1 cellular context compared by ENCODE assay signal in the genomic region with DNA sequence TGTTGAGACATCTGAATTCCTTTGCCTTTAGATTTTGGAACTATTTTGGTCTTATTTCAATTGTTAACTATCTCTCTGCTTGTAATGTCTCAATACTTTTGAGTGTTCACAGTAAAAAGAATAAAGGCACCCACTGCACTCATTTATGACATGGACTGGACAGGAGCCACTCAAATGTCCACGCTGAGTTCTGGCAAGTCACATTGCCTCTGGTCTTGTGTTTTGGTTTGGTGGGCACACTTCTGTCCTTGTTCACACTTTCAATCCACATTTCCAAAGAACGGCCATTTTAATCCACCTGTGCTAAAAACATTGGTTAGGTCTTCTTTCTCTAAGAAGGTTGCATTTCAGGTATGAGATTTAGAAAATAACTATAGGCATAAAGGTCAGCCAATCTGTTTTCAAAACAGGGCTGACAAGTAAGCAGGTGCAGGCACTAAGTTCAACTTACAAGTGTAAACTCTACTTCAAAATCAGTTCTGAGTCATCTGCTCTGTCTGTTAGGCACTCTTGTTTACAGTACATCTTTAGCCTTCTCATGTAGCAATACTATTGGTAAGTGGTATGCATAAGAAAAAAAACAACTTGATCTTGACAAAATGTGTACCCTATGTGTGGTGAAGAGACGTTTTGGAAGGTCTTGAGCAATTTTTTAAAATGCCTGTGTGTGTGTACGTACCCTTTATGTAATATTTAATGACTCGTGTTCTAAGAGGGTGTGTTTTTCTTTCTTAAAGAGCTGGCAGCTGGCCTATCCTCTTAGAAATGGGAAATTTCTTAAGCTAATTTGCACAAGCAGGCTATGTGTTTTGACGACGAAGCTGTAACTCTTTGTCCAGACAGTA.
A peak's percentile ranks its signal among the peaks of the same experiment; 100 is the strongest.
TF ChIP-seq lines count a peak whose summit lies in the region.

No MANE protein-coding gene starts in this region.

TF ChIP-seq in HepG2, 621 proteins besides CTCF, POLR2A, EP300 and RAD21 (continued from another document and continues in another):
- TF ChIP-seq, protein P1, sequence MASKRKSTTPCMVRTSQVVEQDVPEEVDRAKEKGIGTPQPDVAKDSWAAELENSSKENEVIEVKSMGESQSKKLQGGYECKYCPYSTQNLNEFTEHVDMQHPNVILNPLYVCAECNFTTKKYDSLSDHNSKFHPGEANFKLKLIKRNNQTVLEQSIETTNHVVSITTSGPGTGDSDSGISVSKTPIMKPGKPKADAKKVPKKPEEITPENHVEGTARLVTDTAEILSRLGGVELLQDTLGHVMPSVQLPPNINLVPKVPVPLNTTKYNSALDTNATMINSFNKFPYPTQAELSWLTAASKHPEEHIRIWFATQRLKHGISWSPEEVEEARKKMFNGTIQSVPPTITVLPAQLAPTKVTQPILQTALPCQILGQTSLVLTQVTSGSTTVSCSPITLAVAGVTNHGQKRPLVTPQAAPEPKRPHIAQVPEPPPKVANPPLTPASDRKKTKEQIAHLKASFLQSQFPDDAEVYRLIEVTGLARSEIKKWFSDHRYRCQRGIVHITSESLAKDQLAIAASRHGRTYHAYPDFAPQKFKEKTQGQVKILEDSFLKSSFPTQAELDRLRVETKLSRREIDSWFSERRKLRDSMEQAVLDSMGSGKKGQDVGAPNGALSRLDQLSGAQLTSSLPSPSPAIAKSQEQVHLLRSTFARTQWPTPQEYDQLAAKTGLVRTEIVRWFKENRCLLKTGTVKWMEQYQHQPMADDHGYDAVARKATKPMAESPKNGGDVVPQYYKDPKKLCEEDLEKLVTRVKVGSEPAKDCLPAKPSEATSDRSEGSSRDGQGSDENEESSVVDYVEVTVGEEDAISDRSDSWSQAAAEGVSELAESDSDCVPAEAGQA (IDR thresholded peaks at IDR 0.05; ENCODE audit: low read depth) = no peak
- TF ChIP-seq, protein P1 (CRISPR knock-in tag; IDR thresholded peaks at IDR 0.05; ENCODE audit: borderline replicate concordance) = no peak
- TF ChIP-seq FOSL1 (CRISPR knock-in tag; IDR thresholded peaks at IDR 0.05; ENCODE audit: borderline replicate concordance) (peak; percentile 60; the same call in 1 of the 2 replicates), ZNF331 (CRISPR knock-in tag; IDR thresholded peaks at IDR 0.05) (no peak), ZNF205 (CRISPR knock-in tag; IDR thresholded peaks at IDR 0.05) (no peak), TBX2 (CRISPR knock-in tag; IDR thresholded peaks at IDR 0.05; ENCODE audit: borderline replicate concordance) (no peak; the same call in 1 of the 2 replicates), HOXD1 (CRISPR knock-in tag; IDR thresholded peaks at IDR 0.05) (no peak), NONO (IDR thresholded peaks at IDR 0.05) (no peak), NONO (CRISPR knock-in tag; conservative IDR thresholded peaks at IDR 0.05) (no peak), ZMYM2 (CRISPR knock-in tag; IDR thresholded peaks at IDR 0.05) (no peak), ZNF274 (CRISPR knock-in tag; IDR thresholded peaks at IDR 0.05) (no peak), TARDBP (CRISPR knock-in tag; IDR thresholded peaks at IDR 0.05) (no peak), HMG20B (CRISPR knock-in tag; conservative IDR thresholded peaks at IDR 0.05) (no peak), ZNF367 (CRISPR knock-in tag; IDR thresholded peaks at IDR 0.05; ENCODE audit: borderline replicate concordance) (no peak), ZNF44 (CRISPR knock-in tag; IDR thresholded peaks at IDR 0.05) (no peak), NR1H2 (CRISPR knock-in tag; IDR thresholded peaks at IDR 0.05; ENCODE audit: borderline replicate concordance, low read depth) (no peak), TGIF2 (CRISPR knock-in tag; IDR thresholded peaks at IDR 0.05) (no peak), FLYWCH1 (CRISPR knock-in tag; IDR thresholded peaks at IDR 0.05) (no peak), FOXA1 (IDR thresholded peaks at IDR 0.05) (no peak), FOXA1 (CRISPR knock-in tag; IDR thresholded peaks at IDR 0.05) (peak; percentile 75), CEBPB (IDR thresholded peaks at IDR 0.05; ENCODE audit: borderline replicate concordance, low read depth, low read length) (peak; percentile 62; the same call in 1 of the 2 replicates), KLF6 (CRISPR knock-in tag; IDR thresholded peaks at IDR 0.05) (no peak), FOXA3 (CRISPR knock-in tag; IDR thresholded peaks at IDR 0.05) (peak; percentile 95), ZNF549 (CRISPR knock-in tag; IDR thresholded peaks at IDR 0.05) (no peak), NAIF1 (CRISPR knock-in tag; IDR thresholded peaks at IDR 0.05; ENCODE audit: borderline replicate concordance) (no peak), TOPORS (CRISPR knock-in tag; IDR thresholded peaks at IDR 0.05) (no peak), ZFP36L2 (CRISPR knock-in tag; IDR thresholded peaks at IDR 0.05) (no peak)
- TF ChIP-seq, protein P2, sequence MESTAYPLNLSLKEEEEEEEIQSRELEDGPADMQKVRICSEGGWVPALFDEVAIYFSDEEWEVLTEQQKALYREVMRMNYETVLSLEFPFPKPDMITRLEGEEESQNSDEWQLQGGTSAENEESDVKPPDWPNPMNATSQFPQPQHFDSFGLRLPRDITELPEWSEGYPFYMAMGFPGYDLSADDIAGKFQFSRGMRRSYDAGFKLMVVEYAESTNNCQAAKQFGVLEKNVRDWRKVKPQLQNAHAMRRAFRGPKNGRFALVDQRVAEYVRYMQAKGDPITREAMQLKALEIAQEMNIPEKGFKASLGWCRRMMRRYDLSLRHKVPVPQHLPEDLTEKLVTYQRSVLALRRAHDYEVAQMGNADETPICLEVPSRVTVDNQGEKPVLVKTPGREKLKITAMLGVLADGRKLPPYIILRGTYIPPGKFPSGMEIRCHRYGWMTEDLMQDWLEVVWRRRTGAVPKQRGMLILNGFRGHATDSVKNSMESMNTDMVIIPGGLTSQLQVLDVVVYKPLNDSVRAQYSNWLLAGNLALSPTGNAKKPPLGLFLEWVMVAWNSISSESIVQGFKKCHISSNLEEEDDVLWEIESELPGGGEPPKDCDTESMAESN (CRISPR knock-in tag; conservative IDR thresholded peaks at IDR 0.05) = no peak
- TF ChIP-seq, protein P3, sequence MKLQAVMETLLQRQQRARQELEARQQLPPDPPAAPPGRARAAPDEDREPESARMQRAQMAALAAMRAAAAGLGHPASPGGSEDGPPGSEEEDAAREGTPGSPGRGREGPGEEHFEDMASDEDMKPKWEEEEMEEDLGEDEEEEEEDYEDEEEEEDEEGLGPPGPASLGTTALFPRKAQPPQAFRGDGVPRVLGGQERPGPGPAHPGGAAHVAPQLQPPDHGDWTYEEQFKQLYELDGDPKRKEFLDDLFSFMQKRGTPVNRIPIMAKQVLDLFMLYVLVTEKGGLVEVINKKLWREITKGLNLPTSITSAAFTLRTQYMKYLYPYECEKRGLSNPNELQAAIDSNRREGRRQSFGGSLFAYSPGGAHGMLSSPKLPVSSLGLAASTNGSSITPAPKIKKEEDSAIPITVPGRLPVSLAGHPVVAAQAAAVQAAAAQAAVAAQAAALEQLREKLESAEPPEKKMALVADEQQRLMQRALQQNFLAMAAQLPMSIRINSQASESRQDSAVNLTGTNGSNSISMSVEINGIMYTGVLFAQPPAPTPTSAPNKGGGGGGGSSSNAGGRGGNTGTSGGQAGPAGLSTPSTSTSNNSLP (IDR thresholded peaks at IDR 0.05; ENCODE audit: low read depth, low read length) = no peak
- TF ChIP-seq, protein P4, sequence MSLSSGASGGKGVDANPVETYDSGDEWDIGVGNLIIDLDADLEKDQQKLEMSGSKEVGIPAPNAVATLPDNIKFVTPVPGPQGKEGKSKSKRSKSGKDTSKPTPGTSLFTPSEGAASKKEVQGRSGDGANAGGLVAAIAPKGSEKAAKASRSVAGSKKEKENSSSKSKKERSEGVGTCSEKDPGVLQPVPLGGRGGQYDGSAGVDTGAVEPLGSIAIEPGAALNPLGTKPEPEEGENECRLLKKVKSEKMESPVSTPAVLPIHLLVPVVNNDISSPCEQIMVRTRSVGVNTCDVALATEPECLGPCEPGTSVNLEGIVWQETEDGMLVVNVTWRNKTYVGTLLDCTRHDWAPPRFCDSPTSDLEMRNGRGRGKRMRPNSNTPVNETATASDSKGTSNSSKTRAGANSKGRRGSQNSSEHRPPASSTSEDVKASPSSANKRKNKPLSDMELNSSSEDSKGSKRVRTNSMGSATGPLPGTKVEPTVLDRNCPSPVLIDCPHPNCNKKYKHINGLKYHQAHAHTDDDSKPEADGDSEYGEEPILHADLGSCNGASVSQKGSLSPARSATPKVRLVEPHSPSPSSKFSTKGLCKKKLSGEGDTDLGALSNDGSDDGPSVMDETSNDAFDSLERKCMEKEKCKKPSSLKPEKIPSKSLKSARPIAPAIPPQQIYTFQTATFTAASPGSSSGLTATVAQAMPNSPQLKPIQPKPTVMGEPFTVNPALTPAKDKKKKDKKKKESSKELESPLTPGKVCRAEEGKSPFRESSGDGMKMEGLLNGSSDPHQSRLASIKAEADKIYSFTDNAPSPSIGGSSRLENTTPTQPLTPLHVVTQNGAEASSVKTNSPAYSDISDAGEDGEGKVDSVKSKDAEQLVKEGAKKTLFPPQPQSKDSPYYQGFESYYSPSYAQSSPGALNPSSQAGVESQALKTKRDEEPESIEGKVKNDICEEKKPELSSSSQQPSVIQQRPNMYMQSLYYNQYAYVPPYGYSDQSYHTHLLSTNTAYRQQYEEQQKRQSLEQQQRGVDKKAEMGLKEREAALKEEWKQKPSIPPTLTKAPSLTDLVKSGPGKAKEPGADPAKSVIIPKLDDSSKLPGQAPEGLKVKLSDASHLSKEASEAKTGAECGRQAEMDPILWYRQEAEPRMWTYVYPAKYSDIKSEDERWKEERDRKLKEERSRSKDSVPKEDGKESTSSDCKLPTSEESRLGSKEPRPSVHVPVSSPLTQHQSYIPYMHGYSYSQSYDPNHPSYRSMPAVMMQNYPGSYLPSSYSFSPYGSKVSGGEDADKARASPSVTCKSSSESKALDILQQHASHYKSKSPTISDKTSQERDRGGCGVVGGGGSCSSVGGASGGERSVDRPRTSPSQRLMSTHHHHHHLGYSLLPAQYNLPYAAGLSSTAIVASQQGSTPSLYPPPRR (CRISPR knock-in tag; IDR thresholded peaks at IDR 0.05; ENCODE audit: borderline replicate concordance) = no peak
- TF ChIP-seq, protein P5, sequence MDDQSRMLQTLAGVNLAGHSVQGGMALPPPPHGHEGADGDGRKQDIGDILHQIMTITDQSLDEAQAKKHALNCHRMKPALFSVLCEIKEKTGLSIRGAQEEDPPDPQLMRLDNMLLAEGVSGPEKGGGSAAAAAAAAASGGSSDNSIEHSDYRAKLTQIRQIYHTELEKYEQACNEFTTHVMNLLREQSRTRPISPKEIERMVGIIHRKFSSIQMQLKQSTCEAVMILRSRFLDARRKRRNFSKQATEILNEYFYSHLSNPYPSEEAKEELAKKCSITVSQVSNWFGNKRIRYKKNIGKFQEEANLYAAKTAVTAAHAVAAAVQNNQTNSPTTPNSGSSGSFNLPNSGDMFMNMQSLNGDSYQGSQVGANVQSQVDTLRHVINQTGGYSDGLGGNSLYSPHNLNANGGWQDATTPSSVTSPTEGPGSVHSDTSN (CRISPR knock-in tag; IDR thresholded peaks at IDR 0.05; ENCODE audit: borderline replicate concordance) = no peak
- TF ChIP-seq, protein P6, sequence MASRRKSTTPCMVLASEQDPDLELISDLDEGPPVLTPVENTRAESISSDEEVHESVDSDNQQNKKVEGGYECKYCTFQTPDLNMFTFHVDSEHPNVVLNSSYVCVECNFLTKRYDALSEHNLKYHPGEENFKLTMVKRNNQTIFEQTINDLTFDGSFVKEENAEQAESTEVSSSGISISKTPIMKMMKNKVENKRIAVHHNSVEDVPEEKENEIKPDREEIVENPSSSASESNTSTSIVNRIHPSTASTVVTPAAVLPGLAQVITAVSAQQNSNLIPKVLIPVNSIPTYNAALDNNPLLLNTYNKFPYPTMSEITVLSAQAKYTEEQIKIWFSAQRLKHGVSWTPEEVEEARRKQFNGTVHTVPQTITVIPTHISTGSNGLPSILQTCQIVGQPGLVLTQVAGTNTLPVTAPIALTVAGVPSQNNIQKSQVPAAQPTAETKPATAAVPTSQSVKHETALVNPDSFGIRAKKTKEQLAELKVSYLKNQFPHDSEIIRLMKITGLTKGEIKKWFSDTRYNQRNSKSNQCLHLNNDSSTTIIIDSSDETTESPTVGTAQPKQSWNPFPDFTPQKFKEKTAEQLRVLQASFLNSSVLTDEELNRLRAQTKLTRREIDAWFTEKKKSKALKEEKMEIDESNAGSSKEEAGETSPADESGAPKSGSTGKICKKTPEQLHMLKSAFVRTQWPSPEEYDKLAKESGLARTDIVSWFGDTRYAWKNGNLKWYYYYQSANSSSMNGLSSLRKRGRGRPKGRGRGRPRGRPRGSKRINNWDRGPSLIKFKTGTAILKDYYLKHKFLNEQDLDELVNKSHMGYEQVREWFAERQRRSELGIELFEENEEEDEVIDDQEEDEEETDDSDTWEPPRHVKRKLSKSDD (CRISPR knock-in tag; IDR thresholded peaks at IDR 0.05; ENCODE audit: low read depth) = no peak
- TF ChIP-seq, protein P7, sequence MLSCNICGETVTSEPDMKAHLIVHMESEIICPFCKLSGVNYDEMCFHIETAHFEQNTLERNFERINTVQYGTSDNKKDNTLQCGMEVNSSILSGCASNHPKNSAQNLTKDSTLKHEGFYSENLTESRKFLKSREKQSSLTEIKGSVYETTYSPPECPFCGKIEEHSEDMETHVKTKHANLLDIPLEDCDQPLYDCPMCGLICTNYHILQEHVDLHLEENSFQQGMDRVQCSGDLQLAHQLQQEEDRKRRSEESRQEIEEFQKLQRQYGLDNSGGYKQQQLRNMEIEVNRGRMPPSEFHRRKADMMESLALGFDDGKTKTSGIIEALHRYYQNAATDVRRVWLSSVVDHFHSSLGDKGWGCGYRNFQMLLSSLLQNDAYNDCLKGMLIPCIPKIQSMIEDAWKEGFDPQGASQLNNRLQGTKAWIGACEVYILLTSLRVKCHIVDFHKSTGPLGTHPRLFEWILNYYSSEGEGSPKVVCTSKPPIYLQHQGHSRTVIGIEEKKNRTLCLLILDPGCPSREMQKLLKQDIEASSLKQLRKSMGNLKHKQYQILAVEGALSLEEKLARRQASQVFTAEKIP (CRISPR knock-in tag; IDR thresholded peaks at IDR 0.05; ENCODE audit: borderline replicate concordance) = no peak
- TF ChIP-seq, protein P8, sequence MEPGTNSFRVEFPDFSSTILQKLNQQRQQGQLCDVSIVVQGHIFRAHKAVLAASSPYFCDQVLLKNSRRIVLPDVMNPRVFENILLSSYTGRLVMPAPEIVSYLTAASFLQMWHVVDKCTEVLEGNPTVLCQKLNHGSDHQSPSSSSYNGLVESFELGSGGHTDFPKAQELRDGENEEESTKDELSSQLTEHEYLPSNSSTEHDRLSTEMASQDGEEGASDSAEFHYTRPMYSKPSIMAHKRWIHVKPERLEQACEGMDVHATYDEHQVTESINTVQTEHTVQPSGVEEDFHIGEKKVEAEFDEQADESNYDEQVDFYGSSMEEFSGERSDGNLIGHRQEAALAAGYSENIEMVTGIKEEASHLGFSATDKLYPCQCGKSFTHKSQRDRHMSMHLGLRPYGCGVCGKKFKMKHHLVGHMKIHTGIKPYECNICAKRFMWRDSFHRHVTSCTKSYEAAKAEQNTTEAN (CRISPR knock-in tag; conservative IDR thresholded peaks at IDR 0.05) = 0 out of 2 replicates have a peak, but pooled peaks have one; percentile 40
